ENCODE assay signal across 1 cellular context in genomic region chr19:44883962-44884361, GRCh38.
TF ChIP-seq lines count a peak whose summit lies in the region.

No MANE protein-coding gene starts in this region.

TF ChIP-seq in HepG2, 621 proteins besides CTCF, POLR2A, EP300 and RAD21:
- TF ChIP-seq CBX2 (IDR thresholded peaks at IDR 0.05; ENCODE audit: low read depth, low read length) (no peak), CBX2 (CRISPR knock-in tag; IDR thresholded peaks at IDR 0.05; ENCODE audit: low read depth) (no peak), KLF6 (CRISPR knock-in tag; IDR thresholded peaks at IDR 0.05) (no peak), TEAD3 (CRISPR knock-in tag; optimal IDR thresholded peaks at IDR 0.05; ENCODE audit: borderline replicate concordance) (peak; percentile 43), ATF7 (IDR thresholded peaks at IDR 0.05) (no peak), ATF7 (CRISPR knock-in tag; IDR thresholded peaks at IDR 0.05) (no peak)
- TF ChIP-seq, protein P1, sequence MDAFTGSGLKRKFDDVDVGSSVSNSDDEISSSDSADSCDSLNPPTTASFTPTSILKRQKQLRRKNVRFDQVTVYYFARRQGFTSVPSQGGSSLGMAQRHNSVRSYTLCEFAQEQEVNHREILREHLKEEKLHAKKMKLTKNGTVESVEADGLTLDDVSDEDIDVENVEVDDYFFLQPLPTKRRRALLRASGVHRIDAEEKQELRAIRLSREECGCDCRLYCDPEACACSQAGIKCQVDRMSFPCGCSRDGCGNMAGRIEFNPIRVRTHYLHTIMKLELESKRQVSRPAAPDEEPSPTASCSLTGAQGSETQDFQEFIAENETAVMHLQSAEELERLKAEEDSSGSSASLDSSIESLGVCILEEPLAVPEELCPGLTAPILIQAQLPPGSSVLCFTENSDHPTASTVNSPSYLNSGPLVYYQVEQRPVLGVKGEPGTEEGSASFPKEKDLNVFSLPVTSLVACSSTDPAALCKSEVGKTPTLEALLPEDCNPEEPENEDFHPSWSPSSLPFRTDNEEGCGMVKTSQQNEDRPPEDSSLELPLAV (CRISPR knock-in tag; conservative IDR thresholded peaks at IDR 0.05; ENCODE audit: low read depth), result no peak
- TF ChIP-seq, protein P2, sequence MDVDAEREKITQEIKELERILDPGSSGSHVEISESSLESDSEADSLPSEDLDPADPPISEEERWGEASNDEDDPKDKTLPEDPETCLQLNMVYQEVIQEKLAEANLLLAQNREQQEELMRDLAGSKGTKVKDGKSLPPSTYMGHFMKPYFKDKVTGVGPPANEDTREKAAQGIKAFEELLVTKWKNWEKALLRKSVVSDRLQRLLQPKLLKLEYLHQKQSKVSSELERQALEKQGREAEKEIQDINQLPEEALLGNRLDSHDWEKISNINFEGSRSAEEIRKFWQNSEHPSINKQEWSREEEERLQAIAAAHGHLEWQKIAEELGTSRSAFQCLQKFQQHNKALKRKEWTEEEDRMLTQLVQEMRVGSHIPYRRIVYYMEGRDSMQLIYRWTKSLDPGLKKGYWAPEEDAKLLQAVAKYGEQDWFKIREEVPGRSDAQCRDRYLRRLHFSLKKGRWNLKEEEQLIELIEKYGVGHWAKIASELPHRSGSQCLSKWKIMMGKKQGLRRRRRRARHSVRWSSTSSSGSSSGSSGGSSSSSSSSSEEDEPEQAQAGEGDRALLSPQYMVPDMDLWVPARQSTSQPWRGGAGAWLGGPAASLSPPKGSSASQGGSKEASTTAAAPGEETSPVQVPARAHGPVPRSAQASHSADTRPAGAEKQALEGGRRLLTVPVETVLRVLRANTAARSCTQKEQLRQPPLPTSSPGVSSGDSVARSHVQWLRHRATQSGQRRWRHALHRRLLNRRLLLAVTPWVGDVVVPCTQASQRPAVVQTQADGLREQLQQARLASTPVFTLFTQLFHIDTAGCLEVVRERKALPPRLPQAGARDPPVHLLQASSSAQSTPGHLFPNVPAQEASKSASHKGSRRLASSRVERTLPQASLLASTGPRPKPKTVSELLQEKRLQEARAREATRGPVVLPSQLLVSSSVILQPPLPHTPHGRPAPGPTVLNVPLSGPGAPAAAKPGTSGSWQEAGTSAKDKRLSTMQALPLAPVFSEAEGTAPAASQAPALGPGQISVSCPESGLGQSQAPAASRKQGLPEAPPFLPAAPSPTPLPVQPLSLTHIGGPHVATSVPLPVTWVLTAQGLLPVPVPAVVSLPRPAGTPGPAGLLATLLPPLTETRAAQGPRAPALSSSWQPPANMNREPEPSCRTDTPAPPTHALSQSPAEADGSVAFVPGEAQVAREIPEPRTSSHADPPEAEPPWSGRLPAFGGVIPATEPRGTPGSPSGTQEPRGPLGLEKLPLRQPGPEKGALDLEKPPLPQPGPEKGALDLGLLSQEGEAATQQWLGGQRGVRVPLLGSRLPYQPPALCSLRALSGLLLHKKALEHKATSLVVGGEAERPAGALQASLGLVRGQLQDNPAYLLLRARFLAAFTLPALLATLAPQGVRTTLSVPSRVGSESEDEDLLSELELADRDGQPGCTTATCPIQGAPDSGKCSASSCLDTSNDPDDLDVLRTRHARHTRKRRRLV (CRISPR knock-in tag; IDR thresholded peaks at IDR 0.05), result no peak
